Comparison of ENCODE assay signal across 15 cellular contexts in genomic region chr4:151807220-151807619, GRCh38. TPM values are rescaled to one million over a fixed set of nuclear protein-coding genes. Genes with fewer than 3 reads are reported as not detected.
DNase-seq lines count a peak whose midpoint lies in the region; ATAC-seq and TF ChIP-seq lines count a peak whose summit lies in the region.
"Had no signal": no experiment of that assay in that cellular context is flagged by ENCODE, and none has a peak within 500 bp of the region (broad histone marks: within the 10 kb centered on the region; RNA-seq: fewer than 3 reads in every experiment).

No MANE protein-coding gene starts in this region.

- H3K4me1 ChIP-seq in adipocyte (ENCODE audit: control insufficient read depth, insufficient read depth, low read length) (peaks cover 16% of the 10 kb centered on the region), right atrium auricular region (peaks cover 0 to 18% of the 10 kb centered on the region in 2 donors), skeletal muscle tissue (ENCODE audit: control insufficient read depth in 3 of 3, insufficient read depth in 3 of 3, low read length in 3 of 3) (peaks cover 0 to 13% (median 11%) of the 10 kb centered on the region in 3 donors), gastrocnemius medialis (peaks cover 4 to 11% of the 10 kb centered on the region in 2 donors)

- H3K9me3 ChIP-seq in adipocyte (ENCODE audit: control insufficient read depth, low read length) = peaks cover 4% of the 10 kb centered on the region
- H3K9me3 ChIP-seq in right atrium auricular region = no peaks in the 10 kb centered on the region
- no peaks in the 10 kb centered on the region for H3K9me3 ChIP-seq in skeletal muscle tissue (ENCODE audit: control insufficient read depth in 3 of 3, low read length in 3 of 3)
- H3K9me3 ChIP-seq in gastrocnemius medialis = no peaks in the 10 kb centered on the region

- H3K27me3 ChIP-seq in adipocyte (replicated peaks; ENCODE audit: control insufficient read depth, insufficient read depth, low read length) = no peaks in the 10 kb centered on the region
- H3K27me3 ChIP-seq in right atrium auricular region = no peaks in the 10 kb centered on the region
- no peaks in the 10 kb centered on the region for H3K27me3 ChIP-seq in skeletal muscle tissue (ENCODE audit: control insufficient read depth in 3 of 3, insufficient read depth in 3 of 3, low read length in 3 of 3)
- H3K27me3 ChIP-seq in gastrocnemius medialis = no peaks in the 10 kb centered on the region

- in situ Hi-C loops in G401 (cut with HindIII; ENCODE audit: low sequenced_read_pairs) = no loop called here
- in situ Hi-C loops in gastrocnemius medialis (cut with MboI; ENCODE audit: low sequenced_read_pairs in 4 of 4) = no loop called here

- TF ChIP-seq CTCF in right atrium auricular region (IDR thresholded peaks at IDR 0.05) (no peak), gastrocnemius medialis (IDR thresholded peaks at IDR 0.05 in 4 of 5, conservative IDR thresholded peaks at IDR 0.05 in 1 of 5) (no peak)

- no peak overlapping the region for H3K4me3 ChIP-seq in adipocyte (ENCODE audit: low read length)
- no peak overlapping the region for H3K4me3 ChIP-seq in right atrium auricular region
- peak overlapping the region in 1 of 3 donors; percentile 40 for H3K4me3 ChIP-seq in skeletal muscle tissue (ENCODE audit: low read length in 3 of 3)
- H3K4me3 ChIP-seq in gastrocnemius medialis = no peak overlapping the region

- intact Hi-C loops in sciatic nerve (cut with DNase I) (no loop called here), gastrocnemius medialis (cut with DNase I; ENCODE audit: low total_unique reads) (no loop called here)

- ATAC-seq in HG03280 (IDR thresholded peaks at IDR 0.05; ENCODE audit: unreplicated experiment) (no peak), sciatic nerve (no peak), gastrocnemius medialis (no peak)
- ATAC-seq: HCT116; stimulated activated naive CD8-positive, alpha-beta T cell treated with anti-CD3 and anti-CD28 coated beads, Interleukin-15, Interleukin-2, amounts not matched to agents 100 U/mL and 50 U/mL, for 24 hours had no signal

- DNase-seq in G401 (ENCODE audit: low spot score) (peak; percentile 45), adipocyte (ENCODE audit: low read depth) (no peak), right atrium auricular region (ENCODE audit: low spot score) (peak; percentile 69), glomerular visceral epithelial cell (ENCODE audit: extremely low spot score) (no peak), sciatic nerve (ENCODE audit: low spot score) (no peak), gastrocnemius medialis (no peak)
- DNase-seq: activated CD8-positive, alpha-beta memory T cell treated with anti-CD3 and anti-CD28 coated beads for 24 hours; activated gamma-delta T cell treated with Interleukin-2 at 50 U/mL for 16 hours; CD4-positive, alpha-beta T cell; NCI-H510A treated with DMSO at 0.1 percent for 48 hours; SIG-M5; stimulated activated naive CD8-positive, alpha-beta T cell treated with anti-CD3 and anti-CD28 coated beads, Interleukin-15, Interleukin-2, amounts not matched to agents 100 U/mL and 50 U/mL, for 24 hours had no signal

- H3K36me3 ChIP-seq in adipocyte (ENCODE audit: control insufficient read depth, insufficient read depth, low read length, severe bottlenecking) (no peaks in the 10 kb centered on the region), right atrium auricular region (no peaks in the 10 kb centered on the region), skeletal muscle tissue (ENCODE audit: control insufficient read depth in 3 of 3, insufficient read depth in 3 of 3, low read length in 3 of 3) (no peaks in the 10 kb centered on the region), gastrocnemius medialis (no peaks in the 10 kb centered on the region)

- H3K9ac ChIP-seq in adipocyte (ENCODE audit: low read length) (peak overlapping the region; percentile 38), skeletal muscle tissue (ENCODE audit: low read depth in 1 of 3, low read length in 3 of 3) (no peak overlapping the region)

- H3K27ac ChIP-seq in right atrium auricular region = peak overlapping the region; percentile 71 to 85
- peak overlapping the region; percentile 4 for H3K27ac ChIP-seq in skeletal muscle tissue (ENCODE audit: low read depth, low read length)
- H3K27ac ChIP-seq in gastrocnemius medialis = no peak overlapping the region

- no peak for TF ChIP-seq POLR2A in gastrocnemius medialis (IDR thresholded peaks at IDR 0.05)

RNA-seq across cellular contexts. Expression of gene GATB, which starts 46.4 kb away (rescaled TPM):
- 73.6 and 79.6 TPM in 2 replicates for total RNA-seq in G401 (2014; rRNA removed; shearing (Covaris generic))
- 100 to 1,000 TPM in 1 of 2 donors, 10 to 100 TPM in 1; 28.1 to 131 TPM for total RNA-seq in right atrium auricular region
- total RNA-seq in skeletal muscle tissue = 15.7 TPM
- total RNA-seq in sciatic nerve = 51.9 TPM
- 10 to 100 TPM; 18.7 to 34.0 (median 27.6) TPM for total RNA-seq in gastrocnemius medialis

Comparison
In these comparisons a context has a peak if more than half of its experiments do, and no peak if none do; other contexts are left out.
1. DNase-seq: peak in G401 (single experiment) and right atrium auricular region (single experiment); none in adipocyte (single experiment), glomerular visceral epithelial cell (single experiment), sciatic nerve (single experiment) and gastrocnemius medialis (0 of 2).
2. H3K27ac ChIP-seq: peak in right atrium auricular region (2 of 2) and skeletal muscle tissue (single experiment); none in gastrocnemius medialis (0 of 4).